6 cellular contexts compared by ENCODE assay signal in genomic region chr2:235345745-235346144, GRCh38.
"Had no signal": no experiment of that assay in that cellular context is flagged by ENCODE, and none has a peak within 500 bp of the region (broad histone marks: within the 10 kb centered on the region; RNA-seq: fewer than 3 reads in every experiment).

No MANE protein-coding gene starts in this region.

- H2AFZ ChIP-seq: GM23248 had no signal

- FAIRE-seq: H54, K562 had no signal

- ATAC-seq: K562 had no signal

- H3K4me3 ChIP-seq: GM23248, K562 had no signal

- H3K27ac ChIP-seq: GM23248 had no signal

- DNase-seq: GM23248, GOT3, HCEC 1CT, KG1 had no signal

- H3K9ac ChIP-seq: GM23248 had no signal
